Comparison of ENCODE assay signal across 1 cellular context in genomic region chr18:9684901-9685738, GRCh38.
A peak's percentile ranks its signal among the peaks of the same experiment; 100 is the strongest.
TF ChIP-seq lines count a peak whose summit lies in the region.

No MANE protein-coding gene starts in this region.

TF ChIP-seq in K562, 482 proteins besides CTCF, POLR2A, EP300 and RAD21 (continued from another document and continues in another):
- TF ChIP-seq ZBTB40 (IDR thresholded peaks at IDR 0.05) = no peak
- TF ChIP-seq ZBTB40 (CRISPR knock-in tag; IDR thresholded peaks at IDR 0.05) = no peak
- no peak for TF ChIP-seq NR0B1 (IDR thresholded peaks at IDR 0.05; ENCODE audit: partially characterized antibody)
- no peak for TF ChIP-seq CHCHD3 (CRISPR knock-in tag; IDR thresholded peaks at IDR 0.05)
- no peak for TF ChIP-seq NONO (IDR thresholded peaks at IDR 0.05; ENCODE audit: low read depth in 2 of 2, low read length in 1 of 2)
- peak; percentile 95 for TF ChIP-seq ZNF592 (IDR thresholded peaks at IDR 0.05)
- no peak for TF ChIP-seq ZNF551 (CRISPR knock-in tag; IDR thresholded peaks at IDR 0.05)
- TF ChIP-seq CXXC5 (CRISPR knock-in tag; IDR thresholded peaks at IDR 0.05) = peak; percentile 69
- TF ChIP-seq SIRT6 (IDR thresholded peaks at IDR 0.05; ENCODE audit: low read depth, low read length) = no peak
- TF ChIP-seq MNT (conservative IDR thresholded peaks at IDR 0.05) = peak in 1 of 2 experiments; percentile 20; a peak in 1 of 4 replicates
- TF ChIP-seq RREB1 (CRISPR knock-in tag; IDR thresholded peaks at IDR 0.05) = peak; percentile 82; the same call in 1 of the 2 replicates
- no peak for TF ChIP-seq RCOR1 (IDR thresholded peaks at IDR 0.05; ENCODE audit: borderline replicate concordance in 1 of 2, low read depth in 2 of 2, low read length in 2 of 2)
- TF ChIP-seq C11orf30 (IDR thresholded peaks at IDR 0.05; ENCODE audit: low read depth) = no peak
- no peak for TF ChIP-seq KLF13 (tag; IDR thresholded peaks at IDR 0.05; ENCODE audit: borderline replicate concordance, low read depth)
- TF ChIP-seq DMBX1 (CRISPR knock-in tag; IDR thresholded peaks at IDR 0.05; ENCODE audit: borderline replicate concordance) = peak; percentile 90
- no peak for TF ChIP-seq NFIX (CRISPR knock-in tag; IDR thresholded peaks at IDR 0.05; ENCODE audit: low read depth)
- no peak for TF ChIP-seq BRF1 (IDR thresholded peaks at IDR 0.05; ENCODE audit: borderline replicate concordance, extremely low read depth, insufficient read length)
- 0 out of 2 replicates have a peak, but pooled peaks have one; percentile 52 for TF ChIP-seq ZNF444 (CRISPR knock-in tag; IDR thresholded peaks at IDR 0.05)
- TF ChIP-seq CREBBP (IDR thresholded peaks at IDR 0.05; ENCODE audit: low read depth, low read length) = no peak
- TF ChIP-seq RBM22 (IDR thresholded peaks at IDR 0.05; ENCODE audit: low read depth, low read length, poor library complexity, severe bottlenecking) = no peak
- no peak for TF ChIP-seq ZKSCAN3 (CRISPR knock-in tag; IDR thresholded peaks at IDR 0.05)
- no peak for TF ChIP-seq SRSF7 (optimal IDR thresholded peaks at IDR 0.05; ENCODE audit: low read depth, low read length)
- TF ChIP-seq BMI1 (IDR thresholded peaks at IDR 0.05; ENCODE audit: low read length) = no peak
- TF ChIP-seq NFATC3 (IDR thresholded peaks at IDR 0.05) = no peak
- no peak for TF ChIP-seq RERE (CRISPR knock-in tag; IDR thresholded peaks at IDR 0.05; ENCODE audit: borderline replicate concordance)
